Comparison of ENCODE assay signal across 8 cellular contexts in the genomic region with DNA sequence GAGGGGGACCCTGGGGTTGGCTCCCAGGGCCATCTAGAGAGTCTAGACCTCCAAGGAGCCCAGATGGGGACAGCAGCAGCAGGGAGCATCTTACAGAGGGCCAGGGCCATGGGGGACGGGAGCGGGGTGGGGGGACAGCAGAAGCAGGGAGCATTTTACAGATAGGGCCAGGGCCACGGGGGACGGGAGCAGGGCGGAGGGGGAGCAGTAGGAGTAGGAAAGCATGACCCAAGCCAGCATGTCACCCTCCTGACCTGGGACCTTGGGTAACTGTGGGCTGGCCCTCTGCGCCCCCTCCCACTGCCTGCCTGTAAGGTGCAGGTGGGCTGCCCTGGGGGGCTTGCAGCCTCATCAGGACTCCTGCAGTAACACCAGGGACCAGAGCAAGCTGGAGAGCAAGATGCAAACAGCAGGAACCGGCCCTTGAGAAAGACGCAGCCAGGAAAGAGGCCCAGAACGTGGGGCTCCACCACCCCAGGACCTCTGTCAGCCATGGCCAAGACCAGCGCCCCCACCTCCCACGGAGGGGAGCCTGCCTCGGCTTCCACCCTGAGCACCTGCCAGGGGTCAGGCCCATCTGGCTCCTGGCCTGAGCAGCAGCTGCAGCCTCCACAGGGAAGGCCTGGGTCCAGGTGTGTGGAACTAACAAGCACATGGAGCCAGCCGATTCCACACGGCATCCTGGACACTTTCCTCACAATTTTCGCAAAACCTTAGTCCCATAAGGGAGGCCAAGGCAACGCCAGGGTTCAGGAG. TPM values are rescaled to one million over a fixed set of nuclear protein-coding genes. Genes with fewer than 3 reads are reported as not detected.
DNase-seq lines count a peak whose midpoint lies in the region; ATAC-seq and TF ChIP-seq lines count a peak whose summit lies in the region.

No MANE protein-coding gene starts in this region.

- no peaks in the 10 kb centered on the region for H3K9me3 ChIP-seq in osteoblast (ENCODE audit: low read depth, low read length)

- H3K27me3 ChIP-seq in osteoblast (ENCODE audit: insufficient read depth, low read length) = no peaks in the 10 kb centered on the region

- no peak for ATAC-seq in GM18498 (IDR thresholded peaks at IDR 0.05; ENCODE audit: unreplicated experiment)

- peaks cover 38% of the 10 kb centered on the region for H3K4me1 Mint-ChIP-seq in Calu3 (ENCODE audit: low read depth, unreplicated experiment)
- H3K4me1 Mint-ChIP-seq in dendritic cell treated with granulocyte-macrophage colony-stimulating factor and Interleukin-4, amounts not matched to agents 40 ng/mL and 50 ng/mL, for 4 days (ENCODE audit: low read depth) = peaks cover 59% of the 10 kb centered on the region

- H3K4me2 ChIP-seq in osteoblast (ENCODE audit: insufficient read depth, low read length) = peak overlapping the region; percentile 96

- no TSS peak for BruUV-seq in Calu3 (replicated peaks; lab: Mats Ljungman, UMichigan)

- H3K9me3 Mint-ChIP-seq in Calu3 (ENCODE audit: low read depth, unreplicated experiment) = no peaks in the 10 kb centered on the region
- no peaks in the 10 kb centered on the region for H3K9me3 Mint-ChIP-seq in dendritic cell treated with granulocyte-macrophage colony-stimulating factor and Interleukin-4, amounts not matched to agents 40 ng/mL and 50 ng/mL, for 4 days

- H3K36me3 Mint-ChIP-seq in Calu3 (ENCODE audit: insufficient read depth, unreplicated experiment) = peaks cover 45% of the 10 kb centered on the region
- H3K36me3 Mint-ChIP-seq in dendritic cell treated with granulocyte-macrophage colony-stimulating factor and Interleukin-4, amounts not matched to agents 40 ng/mL and 50 ng/mL, for 4 days (ENCODE audit: low read depth) = peaks cover 53% of the 10 kb centered on the region

- H3K27me3 Mint-ChIP-seq in Calu3 (ENCODE audit: unreplicated experiment) = no peaks in the 10 kb centered on the region
- peaks cover 2% of the 10 kb centered on the region for H3K27me3 Mint-ChIP-seq in dendritic cell treated with granulocyte-macrophage colony-stimulating factor and Interleukin-4, amounts not matched to agents 40 ng/mL and 50 ng/mL, for 4 days

- intact Hi-C loops in Calu3 (cut with micrococcal nuclease; ENCODE audit: unreplicated experiment) = no loop called here
- intact Hi-C loops in dendritic cell treated with granulocyte-macrophage colony-stimulating factor and Interleukin-4, amounts not matched to agents 40 ng/mL and 50 ng/mL, for 4 days (cut with micrococcal nuclease) = no loop called here

- peaks cover 67% of the 10 kb centered on the region for H4K20me1 ChIP-seq in osteoblast (ENCODE audit: insufficient read depth, low read length)

- peaks cover 32% of the 10 kb centered on the region for H3K4me1 ChIP-seq in osteoblast (ENCODE audit: insufficient read depth, low read length)

- no peak for TF ChIP-seq POLR2A in NB4 (IDR thresholded peaks at IDR 0.05; ENCODE audit: extremely low read depth, insufficient read length)

- peak overlapping the region; percentile 89 for H3K4me3 Mint-ChIP-seq in Calu3 (ENCODE audit: low read depth, unreplicated experiment)
- H3K4me3 Mint-ChIP-seq in dendritic cell treated with granulocyte-macrophage colony-stimulating factor and Interleukin-4, amounts not matched to agents 40 ng/mL and 50 ng/mL, for 4 days = peak overlapping the region; percentile 81

- TF ChIP-seq CTCF in Calu3 (IDR thresholded peaks at IDR 0.05; ENCODE audit: unreplicated experiment) = no peak
- no peak for TF ChIP-seq CTCF in NB4 (IDR thresholded peaks at IDR 0.05; ENCODE audit: low read depth, low read length)
- TF ChIP-seq CTCF in osteoblast (IDR thresholded peaks at IDR 0.05; ENCODE audit: extremely low read depth, low read depth, low read length) = no peak

- H3K36me3 ChIP-seq in osteoblast (ENCODE audit: insufficient read depth, low read length) = peaks cover 13% of the 10 kb centered on the region

- H2AFZ ChIP-seq in osteoblast (ENCODE audit: low read length) = no peak overlapping the region

- peak overlapping the region; percentile 40 for H3K27ac Mint-ChIP-seq in Calu3 (ENCODE audit: unreplicated experiment)
- H3K27ac Mint-ChIP-seq in dendritic cell treated with granulocyte-macrophage colony-stimulating factor and Interleukin-4, amounts not matched to agents 40 ng/mL and 50 ng/mL, for 4 days = peak overlapping the region; percentile 73

- peaks cover 82% of the 10 kb centered on the region for H3K79me2 ChIP-seq in osteoblast (ENCODE audit: insufficient read depth, low read length)

- H3K27ac ChIP-seq in osteoblast (ENCODE audit: low read depth, low read length) (peak overlapping the region; percentile 57), caudate nucleus (ENCODE audit: low read depth, low read length) (no peak overlapping the region)

- H3K4me3 ChIP-seq in NB4 (ENCODE audit: low read depth, low read length) (peak overlapping the region; percentile 86), osteoblast (ENCODE audit: insufficient read depth, low read length) (peak overlapping the region; percentile 82)

- DNase-seq in Calu3 (no peak), NB4 (ENCODE audit: low read depth) (no peak), osteoblast (ENCODE audit: insufficient read length, low spot score, missing footprints) (no peak), NCI-H510A treated with DMSO at 0.1 percent for 48 hours (lab: John Stamatoyannopoulos, UW) (no peak), medulla oblongata (ENCODE audit: extremely low spot score) (no peak), caudate nucleus (lab: John Stamatoyannopoulos, UW) (no peak)

- CTCF ChIA-PET in Calu3 (lab: Charles Lee) = interaction anchor here (1.1 to 1.6 kb wide), 3 partner anchors 26 to 133 kb away, joined by 3 to 6 read pairs (median 3); a partner anchor contains a TSS

RNA-seq across cellular contexts. Expression of a gene that starts 2.4 kb away (rescaled TPM):
- total RNA-seq in Calu3 (2022) (72.4 and 73.1 TPM in 2 replicates), osteoblast (17.7 and 21.0 TPM in 2 replicates)

RNA-seq across cellular contexts. Expression of a gene that starts 12.3 kb away (rescaled TPM):
- total RNA-seq in Calu3 (2022) = 1.5 and 4.2 TPM in 2 replicates
- total RNA-seq in osteoblast = not detected in 2 replicates

RNA-seq across cellular contexts. Expression of a gene that starts 17.5 kb away (rescaled TPM):
- 3.6 and 3.8 TPM in 2 replicates for total RNA-seq in Calu3 (2022)
- total RNA-seq in osteoblast = under 0.01 and 0.59 TPM in 2 replicates

RNA-seq across cellular contexts. Expression of a gene that starts 19.4 kb away (rescaled TPM):
- total RNA-seq in Calu3 (2022) = 15.7 and 22.0 TPM in 2 replicates
- total RNA-seq in osteoblast = 26.8 and 33.7 TPM in 2 replicates

RNA-seq across cellular contexts. Expression of a gene that starts 23.3 kb away (rescaled TPM):
- total RNA-seq in Calu3 (2022) = 40.8 and 43.5 TPM in 2 replicates
- 8.7 and 12.1 TPM in 2 replicates for total RNA-seq in osteoblast
